ENCODE assay signal across 11 cellular contexts in the genomic region with DNA sequence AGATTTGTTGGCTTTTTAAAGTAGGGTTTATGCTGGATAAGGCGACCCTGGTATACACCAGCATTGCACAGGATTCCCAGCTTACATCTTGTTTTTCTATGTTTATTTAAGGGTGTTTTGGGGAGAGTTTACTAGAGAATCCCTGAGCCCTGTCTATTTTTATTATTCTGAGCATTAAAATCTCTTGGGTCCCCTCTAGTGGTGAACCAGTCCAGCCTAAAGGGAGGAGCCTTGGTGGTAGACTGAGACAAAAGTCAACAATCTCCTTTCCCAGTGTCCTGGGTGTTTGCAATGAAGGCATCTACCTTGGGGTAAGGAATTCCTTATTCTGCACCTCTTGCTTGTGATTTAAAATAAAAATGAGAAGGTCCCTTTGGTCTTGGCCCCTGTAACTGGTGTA. TPM values are rescaled to one million over a fixed set of nuclear protein-coding genes. Genes with fewer than 3 reads are reported as not detected.
DNase-seq lines count a peak whose midpoint lies in the region; ATAC-seq and TF ChIP-seq lines count a peak whose summit lies in the region.
"Had no signal": no experiment of that assay in that cellular context is flagged by ENCODE, and none has a peak within 500 bp of the region (broad histone marks: within the 10 kb centered on the region; RNA-seq: fewer than 3 reads in every experiment).

No MANE protein-coding gene starts in this region.

- POLR2A ChIA-PET in GM10248 (lab: Yijun Ruan, JAX), result no interaction called here

- no peaks in the 10 kb centered on the region for H3K27me3 ChIP-seq in OCI-LY1 (ENCODE audit: insufficient read depth, low read length)
- H3K27me3 ChIP-seq in psoas muscle (ENCODE audit: insufficient read depth in 3 of 3, low read length in 2 of 3), result no peaks in the 10 kb centered on the region
- H3K27me3 ChIP-seq in vagina, result no peaks in the 10 kb centered on the region
- H3K27me3 ChIP-seq: sigmoid colon had no signal

- WGBS in psoas muscle, 3 donors, result 83 to 92% (median 84%) methylated on average over 1 of the region's 1 CpG

- no peaks in the 10 kb centered on the region for H3K9me2 ChIP-seq in OCI-LY1 (ENCODE audit: low read depth, low read length)

- H4K20me1 ChIP-seq in OCI-LY1 (ENCODE audit: insufficient read depth, low read length), result no peaks in the 10 kb centered on the region

- no peak overlapping the region for H3K9ac ChIP-seq in OCI-LY1 (ENCODE audit: low read length)

- peak; percentile 27 for TF ChIP-seq CTCF in GM10248 (IDR thresholded peaks at IDR 0.05; ENCODE audit: control extremely low read depth, extremely low read depth, low read depth, missing control alignments)
- peak; percentile 58 for TF ChIP-seq CTCF in OCI-LY1 (IDR thresholded peaks at IDR 0.05; ENCODE audit: low read length)
- peak; percentile 41 for TF ChIP-seq CTCF in fibroblast of the aortic adventitia (IDR thresholded peaks at IDR 0.05; ENCODE audit: insufficient read depth, low read length)
- peak; percentile 26 for TF ChIP-seq CTCF in psoas muscle (IDR thresholded peaks at IDR 0.05)
- no peak for TF ChIP-seq CTCF in vagina (IDR thresholded peaks at IDR 0.05)

- H3K36me3 ChIP-seq in OCI-LY1 (ENCODE audit: insufficient read depth, low read length) (no peaks in the 10 kb centered on the region), psoas muscle (ENCODE audit: insufficient read depth in 1 of 2, low read depth in 1 of 2) (no peaks in the 10 kb centered on the region), vagina (no peaks in the 10 kb centered on the region)
- H3K36me3 ChIP-seq: sigmoid colon had no signal

- CTCF ChIA-PET in GM10248 (lab: Yijun Ruan, JAX), result interaction anchor here (1.0 to 1.5 kb wide), 3 partner anchors 16 to 41 kb away, joined by 3 read pairs; no protein-coding TSS in a partner anchor

- H3K27ac ChIP-seq in OCI-LY1 (ENCODE audit: low read depth, low read length, poor library complexity, severe bottlenecking), result no peak overlapping the region
- H3K27ac ChIP-seq in psoas muscle, result no peak overlapping the region
- no peak overlapping the region for H3K27ac ChIP-seq in vagina
- H3K27ac ChIP-seq: sigmoid colon had no signal

- DNase-seq in GM10248 (ENCODE audit: extremely low spot score), result no peak
- no peak for DNase-seq in fibroblast of the aortic adventitia (ENCODE audit: low read depth)
- no peak for DNase-seq in psoas muscle
- no peak for DNase-seq in NCI-H2081 treated with DMSO at 0.1 percent for 48 hours (lab: John Stamatoyannopoulos, UW)
- DNase-seq in vagina (ENCODE audit: extremely low spot score in 2 of 2), result no peak
- DNase-seq in activated CD4-positive, alpha-beta T cell treated with anti-CD3 and anti-CD28 coated beads, Interleukin-2, amount 50 U/mL, for 1 hour, result no peak
- DNase-seq: activated T-cell treated with anti-CD3 and anti-CD28 coated beads, Interleukin-2, amount 50 U/mL, for 24 hours; NCI-H2107; sigmoid colon had no signal

- H2AFZ ChIP-seq in OCI-LY1 (ENCODE audit: low read length), result no peak overlapping the region

- H3K9me3 ChIP-seq in OCI-LY1 (ENCODE audit: low read length) (no peaks in the 10 kb centered on the region), psoas muscle (no peaks in the 10 kb centered on the region), vagina (no peaks in the 10 kb centered on the region)
- H3K9me3 ChIP-seq: sigmoid colon had no signal

- H3K4me1 ChIP-seq in OCI-LY1 (ENCODE audit: insufficient read depth, low read length, severe bottlenecking) (no peaks in the 10 kb centered on the region), psoas muscle (no peaks in the 10 kb centered on the region), vagina (no peaks in the 10 kb centered on the region)
- H3K4me1 ChIP-seq: sigmoid colon had no signal

- no peaks in the 10 kb centered on the region for H3K79me2 ChIP-seq in OCI-LY1 (ENCODE audit: insufficient read depth, low read length)

- no peak for ATAC-seq in psoas muscle

- TF ChIP-seq POLR2A in vagina (IDR thresholded peaks at IDR 0.05), result no peak

- intact Hi-C loops in psoas muscle (cut with DNase I), result loop anchor here in 1 of 2 donors (10.0 kb wide), 1 partner anchor 100 kb away; no protein-coding TSS in a partner anchor
- intact Hi-C loops in vagina (cut with DNase I), result no loop called here

- no peak overlapping the region for H3K4me2 ChIP-seq in OCI-LY1 (ENCODE audit: low read length)

- no peaks in the 10 kb centered on the region for H3F3A ChIP-seq in OCI-LY1 (ENCODE audit: insufficient read depth, low read length)

- H3K4me3 ChIP-seq in OCI-LY1 (ENCODE audit: low read depth, low read length, poor library complexity, severe bottlenecking) (no peak overlapping the region), fibroblast of the aortic adventitia (ENCODE audit: low read depth, low read length) (no peak overlapping the region), psoas muscle (no peak overlapping the region), vagina (no peak overlapping the region)
- H3K4me3 ChIP-seq: sigmoid colon had no signal

RNA-seq across cellular contexts. Expression of a gene that starts 38.2 kb away (rescaled TPM):
- total RNA-seq in fibroblast of the aortic adventitia (ENCODE audit: low replicate concordance), result not detected in 2 replicates
- not detected for total RNA-seq in psoas muscle
- under 1 TPM in 1 of 3 donors, not detected in 2; 0.06 TPM for polyA plus RNA-seq in psoas muscle
- total RNA-seq in vagina, result not detected
- total RNA-seq: sigmoid colon; T-helper 1 cell treated with Interleukin-12 subunit alpha and Interleukin-12 subunit beta and Interleukin-4 antibody, amounts not matched to agents 30 ng/mL and 1 ng/mL, for 36 hours had no signal
- polyA plus RNA-seq: sigmoid colon had no signal

RNA-seq across cellular contexts. Expression of a gene that starts 50.6 kb away (rescaled TPM):
- 1.2 TPM in 1 of 2 replicates, not detected in the other for total RNA-seq in fibroblast of the aortic adventitia (ENCODE audit: low replicate concordance)
- under 1 TPM in 1 of 4 donors, not detected in 3; 0.15 TPM for total RNA-seq in psoas muscle
- not detected for polyA plus RNA-seq in psoas muscle
- 179 TPM for total RNA-seq in vagina
- polyA plus RNA-seq: sigmoid colon had no signal

Comparison
In these comparisons a context has a peak if more than half of its experiments do, and no peak if none do; other contexts are left out.
1. CTCF ChIP-seq: peak in GM10248 (single experiment), OCI-LY1 (single experiment), fibroblast of the aortic adventitia (single experiment) and psoas muscle (single experiment); none in vagina (0 of 3).
2. RNA of a gene that starts 50.6 kb away (total RNA-seq): 179 TPM in vagina (single experiment); 0.15 TPM in psoas muscle and 1.2 TPM in fibroblast of the aortic adventitia; every median in the first group is over 10 times any median in the second.